Comparison of ENCODE assay signal across 8 cellular contexts in genomic region chr3:152257246-152258074, GRCh38. TPM values are rescaled to one million over a fixed set of nuclear protein-coding genes. Genes with fewer than 3 reads are reported as not detected.
DNase-seq lines count a peak whose midpoint lies in the region; ATAC-seq and TF ChIP-seq lines count a peak whose summit lies in the region.

No MANE protein-coding gene starts in this region.

- peak; percentile 78 for ATAC-seq in GM19468 (IDR thresholded peaks at IDR 0.05; ENCODE audit: extremely low read depth, unreplicated experiment)
- peak; percentile 78 for ATAC-seq in HG03442 (IDR thresholded peaks at IDR 0.05; ENCODE audit: unreplicated experiment)
- no peak for ATAC-seq in left lobe of liver

- no peak overlapping the region for H3K4me3 Mint-ChIP-seq in chondrocyte (ENCODE audit: unreplicated experiment)

- H3K4me3 ChIP-seq in urinary bladder (ENCODE audit: low read depth, low read length), result no peak overlapping the region

- peak overlapping the region; percentile 66 for H3K27ac Mint-ChIP-seq in chondrocyte (ENCODE audit: unreplicated experiment)

- H3K27ac ChIP-seq in urinary bladder (ENCODE audit: low read depth), result peak overlapping the region; percentile 59

- no peaks in the 10 kb centered on the region for H3K9me3 Mint-ChIP-seq in chondrocyte (ENCODE audit: low read depth)

- peaks cover 28% of the 10 kb centered on the region for H3K4me1 Mint-ChIP-seq in chondrocyte (ENCODE audit: low read depth)

- no peaks in the 10 kb centered on the region for H3K4me1 ChIP-seq in urinary bladder (ENCODE audit: insufficient read depth)

- H3K36me3 ChIP-seq in urinary bladder (ENCODE audit: insufficient read depth), result no peaks in the 10 kb centered on the region

- 71% methylated on average over 6 of the region's 6 CpGs for WGBS in urinary bladder

- no peak for TF ChIP-seq CTCF in chondrocyte (IDR thresholded peaks at IDR 0.05)

- no peaks in the 10 kb centered on the region for H3K27me3 Mint-ChIP-seq in chondrocyte (ENCODE audit: low read depth)

- H3K36me3 Mint-ChIP-seq in chondrocyte (ENCODE audit: low read depth), result no peaks in the 10 kb centered on the region

- DNase-seq in EH (ENCODE audit: low read depth), result peak; percentile 72
- no peak for DNase-seq in chondrocyte (ENCODE audit: low spot score)
- DNase-seq in NCI-H524 treated with DMSO at 0.1 percent for 48 hours (lab: John Stamatoyannopoulos, UW), result no peak
- DNase-seq in left lobe of liver (ENCODE audit: low spot score), result no peak
- DNase-seq in RPMI8226, result no peak

RNA-seq across cellular contexts. Expression of gene MBNL1, which starts 11.3 kb away (rescaled TPM):
- total RNA-seq in chondrocyte (164 to 177 TPM (median 166 TPM) in 3 replicates), urinary bladder (300 TPM), left lobe of liver (48.4 TPM)
- 113 TPM for polyA plus RNA-seq in urinary bladder
